Comparison of ENCODE assay signal across 1 cellular context in genomic region chr19:46859637-46860124, GRCh38.
A peak's percentile ranks its signal among the peaks of the same experiment; 100 is the strongest.
TF ChIP-seq lines count a peak whose summit lies in the region.

No MANE protein-coding gene starts in this region.

TF ChIP-seq in HepG2, 621 proteins besides CTCF, POLR2A, EP300 and RAD21 (continued from another document and continues in another):
- TF ChIP-seq ZBED4 (CRISPR knock-in tag; IDR thresholded peaks at IDR 0.05; ENCODE audit: borderline replicate concordance) = 0 out of 2 replicates have a peak, but pooled peaks have one; percentile 34
- TF ChIP-seq CENPT (CRISPR knock-in tag; IDR thresholded peaks at IDR 0.05; ENCODE audit: low read depth) = no peak
- peak; percentile 61 for TF ChIP-seq ZEB1 (IDR thresholded peaks at IDR 0.05; ENCODE audit: insufficient replicate concordance, low read depth)
- no peak for TF ChIP-seq ZNF674 (CRISPR knock-in tag; IDR thresholded peaks at IDR 0.05; ENCODE audit: low read depth)
- no peak for TF ChIP-seq ZNF430 (CRISPR knock-in tag; IDR thresholded peaks at IDR 0.05)
- no peak for TF ChIP-seq ZNF234 (CRISPR knock-in tag; conservative IDR thresholded peaks at IDR 0.05)
- TF ChIP-seq ZSCAN21 (CRISPR knock-in tag; IDR thresholded peaks at IDR 0.05; ENCODE audit: borderline replicate concordance) = no peak
- TF ChIP-seq ZNF24 (IDR thresholded peaks at IDR 0.05) = peak; percentile 86
- peak; percentile 67 for TF ChIP-seq ZNF781 (CRISPR knock-in tag; IDR thresholded peaks at IDR 0.05; ENCODE audit: borderline replicate concordance, not compliant biosample characterization)
- TF ChIP-seq KLF6 (CRISPR knock-in tag; IDR thresholded peaks at IDR 0.05) = 0 out of 2 replicates have a peak, but pooled peaks have one; percentile 67
- TF ChIP-seq ETV5 (CRISPR knock-in tag; IDR thresholded peaks at IDR 0.05; ENCODE audit: borderline replicate concordance) = peak; percentile 91; the same call in 1 of the 2 replicates
- TF ChIP-seq RBAK (CRISPR knock-in tag; IDR thresholded peaks at IDR 0.05) = no peak
- peak; percentile 14 for TF ChIP-seq XRCC5 (optimal IDR thresholded peaks at IDR 0.05; ENCODE audit: low read length)
- peak; percentile 15; the same call in 1 of the 2 replicates for TF ChIP-seq ZNF205 (CRISPR knock-in tag; IDR thresholded peaks at IDR 0.05)
- TF ChIP-seq TGIF2 (CRISPR knock-in tag; IDR thresholded peaks at IDR 0.05) = 0 out of 2 replicates have a peak, but pooled peaks have one; percentile 25
- TF ChIP-seq ZNF800 (CRISPR knock-in tag; IDR thresholded peaks at IDR 0.05) = no peak
- TF ChIP-seq REST (IDR thresholded peaks at IDR 0.05; ENCODE audit: borderline replicate concordance in 1 of 2, low read depth in 1 of 2, low read length in 2 of 2) = peak in 1 of 2 experiments; percentile 56; a peak in 1 of 4 replicates
- no peak for TF ChIP-seq RXRA (CRISPR knock-in tag; IDR thresholded peaks at IDR 0.05)
- peak; percentile 47; the same call in 1 of the 2 replicates for TF ChIP-seq ZNF710 (CRISPR knock-in tag; IDR thresholded peaks at IDR 0.05; ENCODE audit: borderline replicate concordance)
- no peak for TF ChIP-seq HOXD1 (CRISPR knock-in tag; IDR thresholded peaks at IDR 0.05)
- TF ChIP-seq KMT2A (CRISPR knock-in tag; IDR thresholded peaks at IDR 0.05) = 0 out of 2 replicates have a peak, but pooled peaks have one; percentile 24
- no peak for TF ChIP-seq STAG1 (CRISPR knock-in tag; IDR thresholded peaks at IDR 0.05)
- TF ChIP-seq ZSCAN31 (CRISPR knock-in tag; IDR thresholded peaks at IDR 0.05; ENCODE audit: low read depth) = no peak; the same call in 1 of the 2 replicates
- no peak for TF ChIP-seq ZNF549 (CRISPR knock-in tag; IDR thresholded peaks at IDR 0.05)
- peak; percentile 43; the same call in 1 of the 2 replicates for TF ChIP-seq MXD3 (CRISPR knock-in tag; IDR thresholded peaks at IDR 0.05)
- peak; percentile 44; the same call in 1 of the 2 replicates for TF ChIP-seq NR2F2 (IDR thresholded peaks at IDR 0.05; ENCODE audit: borderline replicate concordance, low read depth)
- no peak for TF ChIP-seq AHDC1 (CRISPR knock-in tag; IDR thresholded peaks at IDR 0.05; ENCODE audit: borderline replicate concordance)
- TF ChIP-seq TBX3 (IDR thresholded peaks at IDR 0.05; ENCODE audit: borderline replicate concordance) = no peak
- TF ChIP-seq ZNF773 (CRISPR knock-in tag; IDR thresholded peaks at IDR 0.05; ENCODE audit: borderline replicate concordance) = no peak
- TF ChIP-seq ZNF616 (CRISPR knock-in tag; IDR thresholded peaks at IDR 0.05; ENCODE audit: low read depth) = 0 out of 2 replicates have a peak, but pooled peaks have one; percentile 4
- no peak for TF ChIP-seq NFRKB (IDR thresholded peaks at IDR 0.05)
- TF ChIP-seq ZNF652 (CRISPR knock-in tag; IDR thresholded peaks at IDR 0.05; ENCODE audit: borderline replicate concordance, low read depth) = peak; percentile 51; the same call in 1 of the 2 replicates
- no peak for TF ChIP-seq NFE2 (CRISPR knock-in tag; IDR thresholded peaks at IDR 0.05)
- TF ChIP-seq GPBP1L1 (CRISPR knock-in tag; IDR thresholded peaks at IDR 0.05) = no peak
- TF ChIP-seq KAT8 (CRISPR knock-in tag; IDR thresholded peaks at IDR 0.05) = peak; percentile 49
- TF ChIP-seq NR2C2 (CRISPR knock-in tag; IDR thresholded peaks at IDR 0.05; ENCODE audit: borderline replicate concordance) = peak; percentile 64; the same call in 1 of the 2 replicates
- peak; percentile 29; the same call in 1 of the 2 replicates for TF ChIP-seq FOXJ3 (CRISPR knock-in tag; IDR thresholded peaks at IDR 0.05; ENCODE audit: borderline replicate concordance)
- TF ChIP-seq LRRFIP1 (CRISPR knock-in tag; conservative IDR thresholded peaks at IDR 0.05) = no peak
- TF ChIP-seq IRF2 (CRISPR knock-in tag; IDR thresholded peaks at IDR 0.05) = peak; percentile 70; the same call in 1 of the 2 replicates
